11 cellular contexts compared by ENCODE assay signal in genomic region chr1:77671836-77672235, GRCh38. TPM values are rescaled to one million over a fixed set of nuclear protein-coding genes. Genes with fewer than 3 reads are reported as not detected.
DNase-seq lines count a peak whose midpoint lies in the region; ATAC-seq and TF ChIP-seq lines count a peak whose summit lies in the region.
"Had no signal": no experiment of that assay in that cellular context is flagged by ENCODE, and none has a peak within 500 bp of the region (broad histone marks: within the 10 kb centered on the region; RNA-seq: fewer than 3 reads in every experiment).

No MANE protein-coding gene starts in this region.

- H3K36me3 Mint-ChIP-seq in progenitor cell of endocrine pancreas (ENCODE audit: insufficient read depth), result no peaks in the 10 kb centered on the region

- no peak overlapping the region for H3K4me3 Mint-ChIP-seq in progenitor cell of endocrine pancreas (ENCODE audit: low read depth)

- H3K27me3 Mint-ChIP-seq in progenitor cell of endocrine pancreas, result no peaks in the 10 kb centered on the region

- H3K27ac Mint-ChIP-seq in progenitor cell of endocrine pancreas, result no peak overlapping the region

- POLR2A ChIA-PET in BJ (lab: Charles Lee), result no interaction called here

- CTCF ChIA-PET in BJ (lab: Yijun Ruan, JAX), result interaction anchor here (0.6 kb wide), 1 partner anchor 90 kb away, joined by 3 read pairs; no protein-coding TSS in a partner anchor

- H3K27me3 ChIP-seq in BJ (ENCODE audit: control insufficient read depth, insufficient read depth, low read length), result no peaks in the 10 kb centered on the region
- H3K27me3 ChIP-seq: neutrophil had no signal

- DNase-seq in BJ (ENCODE audit: low read depth) (peak; percentile 16), foreskin melanocyte (peak; percentile 85), progenitor cell of endocrine pancreas (ENCODE audit: low spot score, unreplicated experiment) (no peak), SW480 (ENCODE audit: low spot score) (no peak), T-helper 9 cell (no peak)
- DNase-seq: DMS 273 treated with DMSO at 0.1 percent for 48 hours, NCI-H2029 treated with DMSO at 0.1 percent for 48 hours had no signal

- ATAC-seq in GM21576 (IDR thresholded peaks at IDR 0.05; ENCODE audit: unreplicated experiment) (peak; percentile 35), SK-N-SH treated with all-trans-retinoic acid at 6 μM for 48 hours (peak; percentile 70), GM18873 (IDR thresholded peaks at IDR 0.05; ENCODE audit: low FRiP score, unreplicated experiment) (no peak)

- H3K9me3 Mint-ChIP-seq in progenitor cell of endocrine pancreas (ENCODE audit: low read depth), result no peaks in the 10 kb centered on the region

- H3K4me3 ChIP-seq in BJ (ENCODE audit: low read depth, low read length), result peak overlapping the region; percentile 11; the same call in 1 of the 2 replicates

- H3K36me3 ChIP-seq in BJ (ENCODE audit: control insufficient read depth, insufficient read depth, low read length), result no peaks in the 10 kb centered on the region
- H3K36me3 ChIP-seq: neutrophil had no signal

- H3K4me1 Mint-ChIP-seq in progenitor cell of endocrine pancreas (ENCODE audit: low read depth), result peaks cover 11% of the 10 kb centered on the region

- TF ChIP-seq CTCF in BJ (IDR thresholded peaks at IDR 0.05; ENCODE audit: insufficient read depth, low read depth, low read length) (no peak), progenitor cell of endocrine pancreas (IDR thresholded peaks at IDR 0.05; ENCODE audit: unreplicated experiment) (no peak)

TF ChIP-seq in SK-N-SH treated with all-trans-retinoic acid at 6 μM for 48 hours, 23 proteins besides CTCF, POLR2A, EP300 and RAD21:
- TF ChIP-seq ZC3H10 (CRISPR knock-in tag; IDR thresholded peaks at IDR 0.05) (no peak), ESRRG (CRISPR knock-in tag; IDR thresholded peaks at IDR 0.05) (0 out of 2 replicates have a peak, but pooled peaks have one; percentile 6), ISL1 (CRISPR knock-in tag; IDR thresholded peaks at IDR 0.05) (0 out of 2 replicates have a peak, but pooled peaks have one; percentile 57), SNAI2 (CRISPR knock-in tag; IDR thresholded peaks at IDR 0.05) (no peak), CREB5 (CRISPR knock-in tag; IDR thresholded peaks at IDR 0.05; ENCODE audit: low read depth) (no peak)

RNA-seq across cellular contexts. Expression of gene ZZZ3, which starts 10.6 kb away (rescaled TPM):
- polyA plus RNA-seq in BJ (2011; rRNA removed), result 14.4 and 30.3 TPM in 2 replicates
- polyA minus RNA-seq in BJ (2011; rRNA and poly(A)+ RNA removed), result 28.2 and 36.8 TPM in 2 replicates
- total RNA-seq in progenitor cell of endocrine pancreas, result 59.3 and 62.3 TPM in 2 replicates

Comparison
In these comparisons a context has a peak if more than half of its experiments do, and no peak if none do; other contexts are left out.
1. DNase-seq: peak in BJ (single experiment) and foreskin melanocyte (single experiment); none in progenitor cell of endocrine pancreas (single experiment), SW480 (single experiment) and T-helper 9 cell (single experiment).